ENCODE assay signal across 8 cellular contexts in the genomic region with DNA sequence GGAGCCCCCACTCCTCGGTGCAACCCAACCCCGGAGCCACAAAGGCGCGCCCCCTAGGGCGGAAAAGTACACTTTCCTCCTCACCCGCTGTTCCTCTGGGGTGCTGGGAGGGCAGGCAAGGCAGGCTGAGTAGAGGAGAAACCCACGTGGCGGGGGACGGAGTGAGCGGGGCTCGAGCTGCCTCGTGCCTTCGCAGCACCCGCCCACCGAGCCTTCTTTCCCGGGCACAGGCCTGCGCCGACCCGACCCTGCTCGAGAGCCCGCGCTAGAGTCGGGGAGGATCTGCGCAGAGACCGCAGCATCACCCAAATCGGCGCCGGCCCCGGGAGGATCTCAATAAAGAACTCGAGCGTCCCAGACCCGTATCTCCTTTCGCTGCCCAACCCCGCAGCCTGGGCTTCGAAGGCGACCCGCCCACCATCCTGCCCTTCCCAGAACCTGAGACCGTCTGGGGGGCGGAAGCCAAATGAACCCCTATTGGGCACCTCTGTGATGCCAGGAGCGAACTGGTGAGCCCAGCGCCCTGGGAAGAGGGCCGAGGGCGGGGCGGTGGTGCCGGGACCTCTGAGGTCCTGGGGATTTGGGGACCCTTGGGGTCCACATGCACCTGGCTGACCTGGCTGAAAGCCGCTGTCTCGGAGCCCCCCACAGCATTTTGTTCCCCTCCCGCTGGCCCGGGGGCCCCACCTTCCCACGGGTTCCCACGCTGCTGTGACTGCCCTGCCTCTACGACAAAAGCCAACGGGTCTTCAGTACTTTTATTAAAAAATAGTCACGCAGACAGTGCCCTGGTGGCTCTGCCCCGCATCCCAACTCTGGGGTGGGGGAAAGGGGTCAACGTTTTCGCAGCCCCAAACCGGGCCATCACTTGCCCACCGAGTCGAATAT. TPM values are rescaled to one million over a fixed set of nuclear protein-coding genes. Genes with fewer than 3 reads are reported as not detected.
A peak's percentile ranks its signal among the peaks of the same experiment; 100 is the strongest.
DNase-seq lines count a peak whose midpoint lies in the region; ATAC-seq, FAIRE-seq and TF ChIP-seq lines count a peak whose summit lies in the region.

No MANE protein-coding gene starts in this region.

- H4K20me1 ChIP-seq in DOHH2 (ENCODE audit: control insufficient read depth, insufficient read depth, low read depth, low read length), result no peaks in the 10 kb centered on the region

- peak overlapping the region; percentile 53 for H3K4me3 Mint-ChIP-seq in central memory CD8-positive, alpha-beta T cell

- H3K9me3 ChIP-seq in DOHH2 (ENCODE audit: control insufficient read depth, insufficient read depth, low read length), result no peaks in the 10 kb centered on the region
- no peaks in the 10 kb centered on the region for H3K9me3 ChIP-seq in RWPE2 (ENCODE audit: severe bottlenecking)
- H3K9me3 ChIP-seq in pancreas, result no peaks in the 10 kb centered on the region

- H3K27me3 Mint-ChIP-seq in central memory CD8-positive, alpha-beta T cell, result peaks cover 29% of the 10 kb centered on the region

- H3K9me2 ChIP-seq in DOHH2 (replicated peaks; ENCODE audit: control insufficient read depth, low read length), result no peaks in the 10 kb centered on the region

- H3K4me3 ChIP-seq in DOHH2 (ENCODE audit: low read length) (no peak overlapping the region), RWPE2 (ENCODE audit: severe bottlenecking) (no peak overlapping the region), pancreas (no peak overlapping the region)

- no peaks in the 10 kb centered on the region for H3K9me3 Mint-ChIP-seq in central memory CD8-positive, alpha-beta T cell

- H3K36me3 ChIP-seq in DOHH2 (ENCODE audit: control insufficient read depth, low read length), result peaks cover 3% of the 10 kb centered on the region; the same call in 1 of the 2 replicates
- H3K36me3 ChIP-seq in RWPE2 (ENCODE audit: low read depth), result no peaks in the 10 kb centered on the region
- H3K36me3 ChIP-seq in pancreas, result no peaks in the 10 kb centered on the region

- no peak overlapping the region for H3K27ac Mint-ChIP-seq in central memory CD8-positive, alpha-beta T cell (ENCODE audit: low read depth)

- H3K27ac ChIP-seq in DOHH2 (ENCODE audit: low read depth, low read length) (no peak overlapping the region), RWPE2 (ENCODE audit: poor library complexity, severe bottlenecking) (no peak overlapping the region), pancreas (no peak overlapping the region)

- no peaks in the 10 kb centered on the region for H3K4me1 Mint-ChIP-seq in central memory CD8-positive, alpha-beta T cell

- TF ChIP-seq CTCF in DOHH2 (IDR thresholded peaks at IDR 0.05; ENCODE audit: low read depth, low read length, poor library complexity, severe bottlenecking) (peak; percentile 31), RWPE2 (IDR thresholded peaks at IDR 0.05; ENCODE audit: poor library complexity, severe bottlenecking) (no peak), pancreas (IDR thresholded peaks at IDR 0.05) (no peak)

- peak; percentile 18; the same call in 1 of the 3 replicates for ATAC-seq in RWPE2 (ENCODE audit: low read depth)
- peak; percentile 48 for ATAC-seq in central memory CD8-positive, alpha-beta T cell (replicated peaks; ENCODE audit: extremely low read depth, poor library complexity, severe bottlenecking)
- peak in 3 of 4 donors; percentile 2 to 9 (median 8) for ATAC-seq in pancreas
- ATAC-seq in HG03108 (IDR thresholded peaks at IDR 0.05; ENCODE audit: unreplicated experiment), result no peak

- no peaks in the 10 kb centered on the region for H3K79me2 ChIP-seq in DOHH2 (ENCODE audit: control insufficient read depth, low read length)

- 7% methylated on average over 49 to 60 of the region's 60 CpGs for WGBS in pancreas, 2 donors

- peak; percentile 62 for DNase-seq in RWPE2 (ENCODE audit: low spot score)
- DNase-seq in central memory CD8-positive, alpha-beta T cell (ENCODE audit: low spot score in 2 of 2), result no peak
- peak in 2 of 6 donors; percentile 61 to 80 for DNase-seq in pancreas
- no peak for DNase-seq in SKM-1 treated with dmso at 0.1 percent for 144 hours (lab: John Stamatoyannopoulos, UW; ENCODE audit: unreplicated experiment)
- DNase-seq in cerebellar nuclear complex (lab: John Stamatoyannopoulos, UW), result no peak
- no peak for DNase-seq in inferior parietal cortex (ENCODE audit: extremely low spot score)

- H3K36me3 Mint-ChIP-seq in central memory CD8-positive, alpha-beta T cell (ENCODE audit: insufficient read depth), result peaks cover 6% of the 10 kb centered on the region

- H3K4me1 ChIP-seq in DOHH2 (ENCODE audit: control insufficient read depth, low read length) (peaks cover 20% of the 10 kb centered on the region), RWPE2 (ENCODE audit: insufficient read depth, poor library complexity, severe bottlenecking) (no peaks in the 10 kb centered on the region), pancreas (peaks cover 0 to 11% (median 8%) of the 10 kb centered on the region in 3 donors)

- no peaks in the 10 kb centered on the region for H3K27me3 ChIP-seq in DOHH2 (ENCODE audit: control insufficient read depth, low read length)
- peaks cover 46% of the 10 kb centered on the region for H3K27me3 ChIP-seq in RWPE2 (ENCODE audit: insufficient read depth, poor library complexity, severe bottlenecking)
- peaks cover 0 to 12% (median 3%) of the 10 kb centered on the region in 4 donors for H3K27me3 ChIP-seq in pancreas

- intact Hi-C loops in pancreas (cut with DNase I), result no loop called here

- peak overlapping the region; percentile 38 for H3K4me2 ChIP-seq in DOHH2 (ENCODE audit: low read length)

- H3F3A ChIP-seq in DOHH2 (ENCODE audit: control insufficient read depth, insufficient read depth), result peaks cover 2% of the 10 kb centered on the region; the same call in 1 of the 2 replicates

- FAIRE-seq in pancreas (lab: Jason Lieb, UNC), result no peak

RNA-seq across cellular contexts. Expression of gene UCN, which starts 1.3 kb away (rescaled TPM):
- total RNA-seq in pancreas, result 1 to 10 TPM in 1 of 6 donors, under 1 TPM in 5; 0.51 to 1.0 (median 0.76) TPM
- polyA plus RNA-seq in pancreas, result 1 to 10 TPM; 2.7 to 4.6 TPM

RNA-seq across cellular contexts. Expression of gene MPV17, which starts 16.0 kb away (rescaled TPM):
- total RNA-seq in pancreas, result 10 to 100 TPM; 24.8 to 38.0 (median 32.0) TPM
- 10 to 100 TPM; 57.3 to 71.8 TPM for polyA plus RNA-seq in pancreas

RNA-seq across cellular contexts. Expression of gene TRIM54, which starts 24.7 kb away (rescaled TPM):
- total RNA-seq in pancreas, result 1 to 10 TPM in 1 of 6 donors, under 1 TPM in 5; 0.08 to 1.1 (median 0.33) TPM
- polyA plus RNA-seq in pancreas, result under 1 TPM; 0.27 to 0.31 TPM

RNA-seq across cellular contexts. Expression of gene DNAJC5G, which starts 31.7 kb away (rescaled TPM):
- total RNA-seq in pancreas, result under 1 TPM in 1 of 6 donors, not detected in 5; 0.06 TPM
- polyA plus RNA-seq in pancreas, result under 1 TPM in 1 of 2 donors, not detected in 1; 0.34 TPM

RNA-seq across cellular contexts. Expression of gene SLC30A3, which starts 44.1 kb away (rescaled TPM):
- under 1 TPM in 1 of 6 donors, not detected in 5; 0.12 TPM for total RNA-seq in pancreas
- polyA plus RNA-seq in pancreas, result under 1 TPM in 1 of 2 donors, not detected in 1; 0.15 TPM
